Comparison of ENCODE assay signal across 8 cellular contexts in genomic region chr16:23863511-23864422, GRCh38. TPM values are rescaled to one million over a fixed set of nuclear protein-coding genes. Genes with fewer than 3 reads are reported as not detected.
DNase-seq lines count a peak whose midpoint lies in the region; ATAC-seq and TF ChIP-seq lines count a peak whose summit lies in the region.

No MANE protein-coding gene starts in this region.

- DNase-seq in CD4-positive, alpha-beta T cell = peak in 1 of 10 experiments; percentile 7
- DNase-seq in activated T-cell treated with anti-CD3 and anti-CD28 coated beads, Interleukin-2, amount 50 U/mL, for 72 hours = peak in 1 of 2 donors; percentile 31
- DNase-seq in activated effector memory CD4-positive, alpha-beta T cell treated with anti-CD3 and anti-CD28 coated beads, Interleukin-2, amount 50 U/mL, for 16 hours = no peak
- no peak for DNase-seq in epidermal melanocyte (ENCODE audit: insufficient read length, low spot score)
- DNase-seq in stimulated activated CD4-positive, alpha-beta T cell treated with anti-CD3 and anti-CD28 coated beads, Interleukin-4, amount 100 ng/mL, for 24 hours = no peak

- CTCF ChIA-PET in CD4-positive, alpha-beta T cell (lab: Charles Lee) = interaction anchor here (1.2 to 1.3 kb wide), 2 partner anchors 36 to 61 kb away, joined by 3 read pairs; no protein-coding TSS in a partner anchor

- peak overlapping the region; percentile 69 for H3K27ac ChIP-seq in CD4-positive, alpha-beta T cell (ENCODE audit: low read depth, low read length)

- H3K27ac Mint-ChIP-seq in CD4-positive, alpha-beta T cell = peak overlapping the region; percentile 90
- H3K27ac Mint-ChIP-seq in activated T-cell treated with anti-CD3 and anti-CD28 coated beads, Interleukin-2, amount 50 U/mL, for 72 hours = peak overlapping the region; percentile 98
- peak overlapping the region; percentile 94 for H3K27ac Mint-ChIP-seq in stimulated activated naive CD8-positive, alpha-beta T cell treated with anti-CD3 and anti-CD28 coated beads, Interleukin-15, Interleukin-2, amounts not matched to agents 100 ng/mL and 50 ng/mL, for 24 hours

- peak overlapping the region; percentile 88 for H3K4me3 Mint-ChIP-seq in CD4-positive, alpha-beta T cell
- H3K4me3 Mint-ChIP-seq in activated T-cell treated with anti-CD3 and anti-CD28 coated beads, Interleukin-2, amount 50 U/mL, for 72 hours = peak overlapping the region; percentile 66 to 96
- peak overlapping the region; percentile 86 for H3K4me3 Mint-ChIP-seq in stimulated activated naive CD8-positive, alpha-beta T cell treated with anti-CD3 and anti-CD28 coated beads, Interleukin-15, Interleukin-2, amounts not matched to agents 100 ng/mL and 50 ng/mL, for 24 hours

- H3K36me3 Mint-ChIP-seq in CD4-positive, alpha-beta T cell (ENCODE audit: low read depth) = no peaks in the 10 kb centered on the region
- H3K36me3 Mint-ChIP-seq in activated T-cell treated with anti-CD3 and anti-CD28 coated beads, Interleukin-2, amount 50 U/mL, for 72 hours (ENCODE audit: insufficient read depth in 2 of 2) = no peaks in the 10 kb centered on the region
- peaks cover 12% of the 10 kb centered on the region for H3K36me3 Mint-ChIP-seq in stimulated activated naive CD8-positive, alpha-beta T cell treated with anti-CD3 and anti-CD28 coated beads, Interleukin-15, Interleukin-2, amounts not matched to agents 100 ng/mL and 50 ng/mL, for 24 hours (ENCODE audit: low read depth)

- no peaks in the 10 kb centered on the region for H3K27me3 Mint-ChIP-seq in CD4-positive, alpha-beta T cell
- H3K27me3 Mint-ChIP-seq in activated T-cell treated with anti-CD3 and anti-CD28 coated beads, Interleukin-2, amount 50 U/mL, for 72 hours (ENCODE audit: low read depth) = no peaks in the 10 kb centered on the region
- H3K27me3 Mint-ChIP-seq in stimulated activated naive CD8-positive, alpha-beta T cell treated with anti-CD3 and anti-CD28 coated beads, Interleukin-15, Interleukin-2, amounts not matched to agents 100 ng/mL and 50 ng/mL, for 24 hours = no peaks in the 10 kb centered on the region

- peak; percentile 88 for ATAC-seq in CD4-positive, alpha-beta T cell (ENCODE audit: poor library complexity)
- ATAC-seq in GM19372 (IDR thresholded peaks at IDR 0.05; ENCODE audit: low read depth, unreplicated experiment) = peak; percentile 70
- ATAC-seq in HG03378 (IDR thresholded peaks at IDR 0.05; ENCODE audit: unreplicated experiment) = peak; percentile 80
- peak; percentile 79 for ATAC-seq in activated T-cell treated with anti-CD3 and anti-CD28 coated beads, Interleukin-2, amount 50 U/mL, for 72 hours (replicated peaks in 1 of 2)

- peaks cover 86% of the 10 kb centered on the region for H3K4me1 Mint-ChIP-seq in CD4-positive, alpha-beta T cell (ENCODE audit: low read depth)
- H3K4me1 Mint-ChIP-seq in activated T-cell treated with anti-CD3 and anti-CD28 coated beads, Interleukin-2, amount 50 U/mL, for 72 hours (ENCODE audit: low read depth) = peaks cover 80% of the 10 kb centered on the region
- peaks cover 90% of the 10 kb centered on the region for H3K4me1 Mint-ChIP-seq in stimulated activated naive CD8-positive, alpha-beta T cell treated with anti-CD3 and anti-CD28 coated beads, Interleukin-15, Interleukin-2, amounts not matched to agents 100 ng/mL and 50 ng/mL, for 24 hours (ENCODE audit: low read depth)

- no peaks in the 10 kb centered on the region for H3K9me3 Mint-ChIP-seq in CD4-positive, alpha-beta T cell
- no peaks in the 10 kb centered on the region for H3K9me3 Mint-ChIP-seq in activated T-cell treated with anti-CD3 and anti-CD28 coated beads, Interleukin-2, amount 50 U/mL, for 72 hours
- H3K9me3 Mint-ChIP-seq in stimulated activated naive CD8-positive, alpha-beta T cell treated with anti-CD3 and anti-CD28 coated beads, Interleukin-15, Interleukin-2, amounts not matched to agents 100 ng/mL and 50 ng/mL, for 24 hours = no peaks in the 10 kb centered on the region

- POLR2A ChIA-PET in CD4-positive, alpha-beta T cell (lab: Charles Lee) = interaction anchor here (1.0 to 2.4 kb wide), 17 partner anchors 10 to 157 kb away, joined by 3 to 11 read pairs (median 6); partner anchors contain the start of gene PRKCB

- H3K9me3 ChIP-seq in CD4-positive, alpha-beta T cell (ENCODE audit: control insufficient read depth, low read length) = no peaks in the 10 kb centered on the region

- TF ChIP-seq CTCF in CD4-positive, alpha-beta T cell (IDR thresholded peaks at IDR 0.05) = no peak

- no peaks in the 10 kb centered on the region for H3K27me3 ChIP-seq in CD4-positive, alpha-beta T cell (ENCODE audit: control insufficient read depth, insufficient read depth, low read length)

- intact Hi-C loops in CD4-positive, alpha-beta T cell (cut with DNase I, micrococcal nuclease) = loop anchor here in 1 of 2 experiments (1.0 to 5.0 kb wide), 4 partner anchors 27 to 149 kb away; no protein-coding TSS in a partner anchor

RNA-seq across cellular contexts. Expression of gene PRKCB, which starts 28.0 kb away (rescaled TPM):
- total RNA-seq in CD4-positive, alpha-beta T cell = 10 to 100 TPM; 64.7 TPM
- 10 to 100 TPM; 72.1 to 77.0 TPM for total RNA-seq in activated T-cell treated with anti-CD3 and anti-CD28 coated beads, Interleukin-2, amount 50 U/mL, for 72 hours
